Comparison of ENCODE assay signal across 10 cellular contexts in genomic region chr16:10776280-10776679, GRCh38. TPM values are rescaled to one million over a fixed set of nuclear protein-coding genes. Genes with fewer than 3 reads are reported as not detected.
DNase-seq lines count a peak whose midpoint lies in the region; ATAC-seq and TF ChIP-seq lines count a peak whose summit lies in the region.
"Had no signal": no experiment of that assay in that cellular context is flagged by ENCODE, and none has a peak within 500 bp of the region (broad histone marks: within the 10 kb centered on the region; RNA-seq: fewer than 3 reads in every experiment).

No MANE protein-coding gene starts in this region.

- peaks cover 2 to 12% of the 10 kb centered on the region in 2 experiments for H3K4me1 ChIP-seq in trophoblast cell (ENCODE audit: control insufficient read depth in 1 of 2, insufficient read depth in 2 of 2, low read length in 2 of 2)

- no peak for DNase-seq in left ventricle myocardium superior
- DNase-seq in stimulated activated CD4-positive, alpha-beta T cell treated with anti-CD3 and anti-CD28 coated beads, Interleukin-4, amount 100 ng/mL, for 24 hours: no peak
- no peak for DNase-seq in HK-2 (ENCODE audit: unreplicated experiment)
- DNase-seq in trophoblast cell: no peak
- DNase-seq: NCI-H2171 had no signal

- H3K27ac Mint-ChIP-seq in activated T-helper 17 cell treated with anti-CD3 and anti-CD28 coated beads, Interleukin-2, amount 50 U/mL, for 72 hours: no peak overlapping the region

- intact Hi-C loops in left ventricle myocardium superior (cut with micrococcal nuclease): no loop called here

- H3K4me1 Mint-ChIP-seq in activated T-helper 17 cell treated with anti-CD3 and anti-CD28 coated beads, Interleukin-2, amount 50 U/mL, for 72 hours: peaks cover 8% of the 10 kb centered on the region

- ATAC-seq in GM18505 (IDR thresholded peaks at IDR 0.05; ENCODE audit: unreplicated experiment) (peak; percentile 78), GM19452 (IDR thresholded peaks at IDR 0.05; ENCODE audit: unreplicated experiment) (peak; percentile 78), HG03064 (IDR thresholded peaks at IDR 0.05; ENCODE audit: low read depth, unreplicated experiment) (peak; percentile 83), left ventricle myocardium superior (no peak)
- peak; percentile 83 for ATAC-seq in activated T-helper 17 cell treated with anti-CD3 and anti-CD28 coated beads, Interleukin-2, amount 50 U/mL, for 72 hours (replicated peaks)

- no peak overlapping the region for H3K4me3 Mint-ChIP-seq in activated T-helper 17 cell treated with anti-CD3 and anti-CD28 coated beads, Interleukin-2, amount 50 U/mL, for 72 hours

- H3K79me2 ChIP-seq in trophoblast cell (ENCODE audit: control insufficient read depth, insufficient read depth, low read length, poor library complexity): no peaks in the 10 kb centered on the region

- no peak overlapping the region for H4K12ac ChIP-seq in trophoblast cell (ENCODE audit: low read depth, low read length)

- no peaks in the 10 kb centered on the region for H3K9me3 Mint-ChIP-seq in activated T-helper 17 cell treated with anti-CD3 and anti-CD28 coated beads, Interleukin-2, amount 50 U/mL, for 72 hours

- H3K36me3 ChIP-seq in trophoblast cell (ENCODE audit: control insufficient read depth in 1 of 2, insufficient read depth in 2 of 2, low read length in 2 of 2): no peaks in the 10 kb centered on the region

- H3K9ac ChIP-seq in trophoblast cell (ENCODE audit: low read length): no peak overlapping the region

- H2BK5ac ChIP-seq in trophoblast cell (ENCODE audit: low read depth, low read length, poor library complexity): no peak overlapping the region

- H2AK5ac ChIP-seq in trophoblast cell (ENCODE audit: low read length): no peak overlapping the region

- no peak overlapping the region for H3K23ac ChIP-seq in trophoblast cell (ENCODE audit: low read length)

- no peak overlapping the region for H3K27ac ChIP-seq in trophoblast cell (ENCODE audit: low read depth, low read length)
- H3K27ac ChIP-seq: HL-60 had no signal

- H3K27me3 Mint-ChIP-seq in activated T-helper 17 cell treated with anti-CD3 and anti-CD28 coated beads, Interleukin-2, amount 50 U/mL, for 72 hours: peaks cover 17% of the 10 kb centered on the region

- H3K36me3 Mint-ChIP-seq in activated T-helper 17 cell treated with anti-CD3 and anti-CD28 coated beads, Interleukin-2, amount 50 U/mL, for 72 hours (ENCODE audit: low read depth): no peaks in the 10 kb centered on the region

- H3K4me2 ChIP-seq in trophoblast cell (ENCODE audit: low read length): no peak overlapping the region

- WGBS in trophoblast cell (ENCODE audit: extremely low coverage, insufficient coverage, insufficient read length): no CpG with 5 or more reads among the region's 4 CpGs

- no peak overlapping the region for H3K4me3 ChIP-seq in trophoblast cell (ENCODE audit: low read depth, low read length)

- H3K18ac ChIP-seq in trophoblast cell (ENCODE audit: low read length): no peak overlapping the region

- TF ChIP-seq POLR2A in GM18505 (IDR thresholded peaks at IDR 0.05; ENCODE audit: borderline replicate concordance, extremely low read depth, insufficient read depth, insufficient read length): no peak

- no peaks in the 10 kb centered on the region for H3K27me3 ChIP-seq in trophoblast cell (ENCODE audit: insufficient read depth, low read length)

- H3K4ac ChIP-seq in trophoblast cell (ENCODE audit: low read depth, low read length): no peak overlapping the region

- H4K91ac ChIP-seq in trophoblast cell (ENCODE audit: low read depth, low read length): no peak overlapping the region

- no peak overlapping the region for H2BK120ac ChIP-seq in trophoblast cell (ENCODE audit: insufficient read depth, low read length, poor library complexity)

- H3K79me1 ChIP-seq in trophoblast cell (ENCODE audit: low read length): no peaks in the 10 kb centered on the region

- no peak overlapping the region for H4K8ac ChIP-seq in trophoblast cell (ENCODE audit: low read depth, low read length)

- H2AFZ ChIP-seq in trophoblast cell (ENCODE audit: insufficient read depth, low read length, poor library complexity): no peak overlapping the region

- H3K9me3 ChIP-seq in trophoblast cell (ENCODE audit: insufficient read depth, low read depth, low read length): peaks cover 2% of the 10 kb centered on the region

- no peak overlapping the region for H3K14ac ChIP-seq in trophoblast cell (ENCODE audit: low read length)

- no peak overlapping the region for H2BK12ac ChIP-seq in trophoblast cell (ENCODE audit: low read length)

RNA-seq across cellular contexts. Expression of gene NUBP1, which starts 32.6 kb away (rescaled TPM):
- total RNA-seq in activated T-helper 17 cell treated with anti-CD3 and anti-CD28 coated beads, Interleukin-2, amount 50 U/mL, for 72 hours: 10 to 100 TPM; 32.9 to 46.6 TPM
- 45.9 TPM for total RNA-seq in left ventricle myocardium superior
- polyA plus RNA-seq in trophoblast cell (2013): 16.1 and 16.4 TPM in 2 replicates

RNA-seq across cellular contexts. Expression of gene TVP23A, which starts 42.3 kb away (rescaled TPM):
- total RNA-seq in activated T-helper 17 cell treated with anti-CD3 and anti-CD28 coated beads, Interleukin-2, amount 50 U/mL, for 72 hours: under 1 TPM; 0.22 to 0.69 TPM
- 0.47 TPM for total RNA-seq in left ventricle myocardium superior
- 0.26 and 0.40 TPM in 2 replicates for polyA plus RNA-seq in trophoblast cell (2013)
